ENCODE assay signal across 21 cellular contexts in the genomic region with DNA sequence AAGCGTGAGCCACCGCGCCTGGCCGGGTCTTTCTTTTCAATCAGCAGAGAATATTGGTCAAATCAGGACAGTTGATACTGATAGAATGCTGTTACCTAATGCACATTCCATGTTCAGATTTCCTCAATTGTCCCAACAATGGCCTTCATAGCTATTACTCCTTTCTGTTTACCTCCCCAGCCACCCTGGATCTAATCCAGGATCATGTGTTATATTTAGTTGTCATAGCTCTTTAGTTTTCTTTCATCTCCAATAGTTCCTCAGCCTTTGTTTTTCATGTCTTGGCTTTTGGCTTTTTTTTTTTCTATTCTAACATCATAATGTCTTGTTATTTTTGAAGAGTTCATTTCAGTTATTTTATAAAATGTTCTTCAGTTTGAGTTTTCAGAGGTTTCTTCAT. TPM values are rescaled to one million over a fixed set of nuclear protein-coding genes. Genes with fewer than 3 reads are reported as not detected.
DNase-seq lines count a peak whose midpoint lies in the region; ATAC-seq, FAIRE-seq and TF ChIP-seq lines count a peak whose summit lies in the region.
"Had no signal": no experiment of that assay in that cellular context is flagged by ENCODE, and none has a peak within 500 bp of the region (broad histone marks: within the 10 kb centered on the region; RNA-seq: fewer than 3 reads in every experiment).

No MANE protein-coding gene starts in this region.

- no peaks in the 10 kb centered on the region for H3K27me3 Mint-ChIP-seq in activated naive CD8-positive, alpha-beta T cell
- no peaks in the 10 kb centered on the region for H3K27me3 Mint-ChIP-seq in activated naive CD8-positive, alpha-beta T cell treated with anti-CD3 and anti-CD28 coated beads for 36 hours
- no peaks in the 10 kb centered on the region for H3K27me3 Mint-ChIP-seq in T-helper 17 cell

- dilution Hi-C loops in keratinocyte (cut with MboI; ENCODE audit: extremely low pct_ligation_motif_present, low sequenced_read_pairs): no loop called here

- H3K27ac ChIP-seq in keratinocyte (ENCODE audit: control insufficient read depth, insufficient read depth, low read length): peak overlapping the region; percentile 63
- H3K27ac ChIP-seq: suprapubic skin had no signal

- peak overlapping the region; percentile 72 for H3K4me2 ChIP-seq in keratinocyte (ENCODE audit: control insufficient read depth, extremely low read depth, insufficient read depth, low read depth, low read length)
- H3K4me2 ChIP-seq: SK-N-SH had no signal

- H3K36me3 Mint-ChIP-seq in activated naive CD8-positive, alpha-beta T cell: no peaks in the 10 kb centered on the region
- no peaks in the 10 kb centered on the region for H3K36me3 Mint-ChIP-seq in activated naive CD8-positive, alpha-beta T cell treated with anti-CD3 and anti-CD28 coated beads for 36 hours
- peaks cover 2% of the 10 kb centered on the region for H3K36me3 Mint-ChIP-seq in T-helper 17 cell (ENCODE audit: low read depth)

- H3K9me3 ChIP-seq in T-helper 17 cell (ENCODE audit: control insufficient read depth, low read length, poor library complexity, severe bottlenecking) (no peaks in the 10 kb centered on the region), keratinocyte (ENCODE audit: control insufficient read depth, low read depth, low read length) (no peaks in the 10 kb centered on the region)
- H3K9me3 ChIP-seq: SK-N-SH, suprapubic skin had no signal

- peak overlapping the region; percentile 15 for H3K4me3 Mint-ChIP-seq in activated naive CD8-positive, alpha-beta T cell
- no peak overlapping the region for H3K4me3 Mint-ChIP-seq in activated naive CD8-positive, alpha-beta T cell treated with anti-CD3 and anti-CD28 coated beads for 36 hours
- H3K4me3 Mint-ChIP-seq in T-helper 17 cell: peak overlapping the region; percentile 66

- peaks cover 71% of the 10 kb centered on the region for H3K4me1 ChIP-seq in keratinocyte (ENCODE audit: control insufficient read depth, extremely low read depth, insufficient read depth, low read length)

- H3K4me3 ChIP-seq in keratinocyte (ENCODE audit: control insufficient read depth in 2 of 3, extremely low read depth in 1 of 3, insufficient read depth in 2 of 3, low read depth in 1 of 3, low read length in 3 of 3): no peak overlapping the region
- H3K4me3 ChIP-seq: lung, suprapubic skin had no signal

- no peaks in the 10 kb centered on the region for H3K9me1 ChIP-seq in keratinocyte (ENCODE audit: control insufficient read depth, extremely low read depth, insufficient read depth, low read length)

- no peak for DNase-seq in activated naive CD8-positive, alpha-beta T cell treated with anti-CD3 and anti-CD28 coated beads for 36 hours
- no peak for DNase-seq in T-helper 17 cell
- no peak for DNase-seq in keratinocyte (ENCODE audit: low read depth, low spot score)
- DNase-seq in NCI-H1694 (lab: John Stamatoyannopoulos, UW): no peak
- DNase-seq: activated naive CD4-positive, alpha-beta T cell; C1 segment of cervical spinal cord; cortex of kidney; GOT3; kidney glomerular epithelial cell; NCI-H1092; NCI-H187 treated with DMSO at 0.1 percent for 48 hours; NCI-H748 treated with DMSO at 0.1 percent for 48 hours; occipital lobe; SK-N-SH; stimulated activated CD8-positive, alpha-beta memory T cell treated with anti-CD3 and anti-CD28 coated beads, Interleukin-4, amount 100 ng/mL, for 48 hours had no signal

- H3K79me2 ChIP-seq in keratinocyte (ENCODE audit: control insufficient read depth, insufficient read depth, low read length): peaks cover 89% of the 10 kb centered on the region

- FAIRE-seq in keratinocyte (lab: Jason Lieb, UNC): no peak
- FAIRE-seq: endometrium had no signal

- H4K20me1 ChIP-seq in keratinocyte (ENCODE audit: control insufficient read depth, extremely low read depth, insufficient read depth, low read length): no peaks in the 10 kb centered on the region

- H3K4me1 Mint-ChIP-seq in activated naive CD8-positive, alpha-beta T cell (ENCODE audit: low read depth): peaks cover 95% of the 10 kb centered on the region
- peaks cover 78% of the 10 kb centered on the region for H3K4me1 Mint-ChIP-seq in activated naive CD8-positive, alpha-beta T cell treated with anti-CD3 and anti-CD28 coated beads for 36 hours
- peaks cover 66% of the 10 kb centered on the region for H3K4me1 Mint-ChIP-seq in T-helper 17 cell

- no peaks in the 10 kb centered on the region for H3K36me3 ChIP-seq in keratinocyte (ENCODE audit: control insufficient read depth in 2 of 2, extremely low read depth in 1 of 2, insufficient read depth in 2 of 2, low read length in 2 of 2)
- H3K36me3 ChIP-seq: suprapubic skin had no signal

- no peak overlapping the region for H3K9ac ChIP-seq in keratinocyte (ENCODE audit: control insufficient read depth, extremely low read depth, insufficient read depth, low read length)
- H3K9ac ChIP-seq: SK-N-SH had no signal

- no peaks in the 10 kb centered on the region for H3K9me3 Mint-ChIP-seq in activated naive CD8-positive, alpha-beta T cell (ENCODE audit: low read depth)
- no peaks in the 10 kb centered on the region for H3K9me3 Mint-ChIP-seq in activated naive CD8-positive, alpha-beta T cell treated with anti-CD3 and anti-CD28 coated beads for 36 hours

- no peak overlapping the region for H2AFZ ChIP-seq in keratinocyte (ENCODE audit: control insufficient read depth, low read length)

- no peaks in the 10 kb centered on the region for H3K27me3 ChIP-seq in keratinocyte (ENCODE audit: control insufficient read depth, extremely low read depth, insufficient read depth, low read length)
- H3K27me3 ChIP-seq: suprapubic skin had no signal

- no peak for ATAC-seq in T-helper 17 cell
- ATAC-seq in GM19452 (IDR thresholded peaks at IDR 0.05; ENCODE audit: unreplicated experiment): no peak
- ATAC-seq in activated CD4-positive, CD25-positive, alpha-beta regulatory T cell treated with anti-CD3 and anti-CD28 coated beads, Interleukin-2, amount 50 U/mL, for 24 hours: no peak

- no peak for TF ChIP-seq CTCF in keratinocyte (optimal IDR thresholded peaks at IDR 0.05 in 1 of 3, IDR thresholded peaks at IDR 0.05 in 1 of 3, conservative IDR thresholded peaks at IDR 0.05 in 1 of 3; ENCODE audit: extremely low read depth in 1 of 3, insufficient read depth in 2 of 3, low read length in 3 of 3)

- H3K27ac Mint-ChIP-seq in activated naive CD8-positive, alpha-beta T cell: peak overlapping the region; percentile 18
- H3K27ac Mint-ChIP-seq in activated naive CD8-positive, alpha-beta T cell treated with anti-CD3 and anti-CD28 coated beads for 36 hours: no peak overlapping the region
- H3K27ac Mint-ChIP-seq in T-helper 17 cell: peak overlapping the region; percentile 90

RNA-seq across cellular contexts. Expression of a gene that starts 14.6 kb away (rescaled TPM):
- 10 to 100 TPM; 42.2 to 46.0 TPM for total RNA-seq in activated naive CD8-positive, alpha-beta T cell treated with anti-CD3 and anti-CD28 coated beads for 36 hours
- 100 to 1,000 TPM; 219 to 288 TPM for total RNA-seq in T-helper 17 cell
- polyA plus RNA-seq in keratinocyte: 8.3 to 19.9 TPM (median 16.2 TPM) in 3 replicates
- polyA plus RNA-seq in keratinocyte (2011; ENCODE audit: low read depth): 57.4 TPM
- 10.6 and 17.3 TPM in 2 replicates for polyA plus RNA-seq in keratinocyte (2011; cell fraction: cytosol; rRNA removed)
- polyA plus RNA-seq in keratinocyte (2011; cell fraction: nucleus; rRNA removed): 29.1 and 32.3 TPM in 2 replicates
- 18.0 and 25.1 TPM in 2 replicates for polyA plus RNA-seq in keratinocyte (2012; ENCODE audit: low replicate concordance)
- polyA minus RNA-seq in keratinocyte: 12.1 to 23.0 TPM (median 19.0 TPM) in 3 replicates
- 6.3 TPM for polyA minus RNA-seq in keratinocyte (2011; cell fraction: cytosol; rRNA and poly(A)+ RNA removed)
- polyA minus RNA-seq in keratinocyte (2011; cell fraction: nucleus; rRNA and poly(A)+ RNA removed): 20.5 and 31.2 TPM in 2 replicates

Comparison
In these comparisons a context has a peak if more than half of its experiments do, and no peak if none do; other contexts are left out.
1. RNA of a gene that starts 14.6 kb away (total RNA-seq): 219 to 288 TPM in T-helper 17 cell; 42.2 to 46.0 TPM in activated naive CD8-positive, alpha-beta T cell treated with anti-CD3 and anti-CD28 coated beads for 36 hours; every median in the first group is over 4 times any median in the second.